ENCODE assay signal across 15 cellular contexts in genomic region chr22:17190702-17191101, GRCh38. TPM values are rescaled to one million over a fixed set of nuclear protein-coding genes. Genes with fewer than 3 reads are reported as not detected.
"Had no signal": no experiment of that assay in that cellular context is flagged by ENCODE, and none has a peak within 500 bp of the region (broad histone marks: within the 10 kb centered on the region; RNA-seq: fewer than 3 reads in every experiment).

No MANE protein-coding gene starts in this region.

- H3K79me2 ChIP-seq: hepatocyte had no signal

- DNase-seq: activated CD4-positive, alpha-beta T cell treated with anti-CD3 and anti-CD28 coated beads, Interleukin-2, amount 50 U/mL, for 4 hours; activated CD4-positive, CD25-positive, alpha-beta regulatory T cell treated with anti-CD3 and anti-CD28 coated beads, Interleukin-2, amount 50 U/mL, for 72 hours; activated naive CD4-positive, alpha-beta T cell treated with anti-CD3 and anti-CD28 coated beads, Interleukin-2, amount 10 ng/mL, durations not matched to agents 7 days and 5 days; endodermal cell; naive thymus-derived CD4-positive, alpha-beta T cell; nucleus accumbens; stimulated activated naive CD8-positive, alpha-beta T cell treated with anti-CD3 and anti-CD28 coated beads, Interleukin-15, amount 100 ng/mL, for 72 hours; T-cell; testis had no signal

- H3K4me3 Mint-ChIP-seq: activated naive CD4-positive, alpha-beta T cell treated with anti-CD3 and anti-CD28 coated beads, Interleukin-2, amount 10 ng/mL, durations not matched to agents 7 days and 5 days; endodermal cell; naive thymus-derived CD4-positive, alpha-beta T cell; stimulated activated naive CD8-positive, alpha-beta T cell treated with anti-CD3 and anti-CD28 coated beads, Interleukin-15, amount 100 ng/mL, for 72 hours; T-cell had no signal

- H3K27ac Mint-ChIP-seq: activated naive CD4-positive, alpha-beta T cell treated with anti-CD3 and anti-CD28 coated beads, Interleukin-2, amount 10 ng/mL, durations not matched to agents 7 days and 5 days; endodermal cell; stimulated activated naive CD8-positive, alpha-beta T cell treated with anti-CD3 and anti-CD28 coated beads, Interleukin-15, amount 100 ng/mL, for 72 hours had no signal

- ATAC-seq: gastroesophageal sphincter; left lobe of liver; naive thymus-derived CD4-positive, alpha-beta T cell; stimulated activated naive CD8-positive, alpha-beta T cell treated with anti-CD3 and anti-CD28 coated beads, Interleukin-15, amount 100 ng/mL, for 72 hours; T-cell had no signal

- H3K27ac ChIP-seq: cardiac muscle cell, gastroesophageal sphincter, hepatocyte, right atrium auricular region, testis had no signal

- H3K4me3 ChIP-seq: cardiac muscle cell, gastroesophageal sphincter, hepatocyte, right atrium auricular region, testis had no signal

- H3K9me3 ChIP-seq: gastroesophageal sphincter, right atrium auricular region, testis had no signal

- H3K36me3 ChIP-seq: cardiac muscle cell, right atrium auricular region had no signal

- H3K9me3 Mint-ChIP-seq: activated naive CD4-positive, alpha-beta T cell treated with anti-CD3 and anti-CD28 coated beads, Interleukin-2, amount 10 ng/mL, durations not matched to agents 7 days and 5 days; endodermal cell; naive thymus-derived CD4-positive, alpha-beta T cell; stimulated activated naive CD8-positive, alpha-beta T cell treated with anti-CD3 and anti-CD28 coated beads, Interleukin-15, amount 100 ng/mL, for 72 hours; T-cell had no signal

- H3K4me1 Mint-ChIP-seq: activated naive CD4-positive, alpha-beta T cell treated with anti-CD3 and anti-CD28 coated beads, Interleukin-2, amount 10 ng/mL, durations not matched to agents 7 days and 5 days had no signal

- H3K27me3 Mint-ChIP-seq: activated naive CD4-positive, alpha-beta T cell treated with anti-CD3 and anti-CD28 coated beads, Interleukin-2, amount 10 ng/mL, durations not matched to agents 7 days and 5 days; naive thymus-derived CD4-positive, alpha-beta T cell; stimulated activated naive CD8-positive, alpha-beta T cell treated with anti-CD3 and anti-CD28 coated beads, Interleukin-15, amount 100 ng/mL, for 72 hours; T-cell had no signal

- H3K27me3 ChIP-seq: cardiac muscle cell, gastroesophageal sphincter, hepatocyte, right atrium auricular region, testis had no signal

- H3K4me1 ChIP-seq: gastroesophageal sphincter, right atrium auricular region, testis had no signal

- H3K4me2 ChIP-seq: hepatocyte had no signal

- H2AFZ ChIP-seq: hepatocyte had no signal

RNA-seq across cellular contexts. Expression of gene ADA2, which starts 28.5 kb away (rescaled TPM):
- polyA plus RNA-seq: keratinocyte had no signal
